31 cellular contexts compared by ENCODE assay signal in genomic region chr2:145260674-145261073, GRCh38.
"Had no signal": no experiment of that assay in that cellular context is flagged by ENCODE, and none has a peak within 500 bp of the region (broad histone marks: within the 10 kb centered on the region; RNA-seq: fewer than 3 reads in every experiment).

No MANE protein-coding gene starts in this region.

- H3K9me3 Mint-ChIP-seq: activated B cell treated with CpG ODN at 0.5 μM for 24 hours; activated CD4-positive, alpha-beta T cell treated with anti-CD3 and anti-CD28 coated beads, Interleukin-2, amount 10 ng/mL, durations not matched to agents 24 days and 14 days; activated CD8-positive, alpha-beta T cell treated with anti-CD3 and anti-CD28 coated beads for 36 hours; activated naive CD4-positive, alpha-beta T cell treated with anti-CD3 and anti-CD28 coated beads, Interleukin-2, amount 50 U/mL, for 24 hours; activated T-helper 2 cell treated with anti-CD3 and anti-CD28 coated beads, Interferon-gamma antibody, Interleukin-2, Interleukin-4, amounts not matched to agents 10 μg/mL and 5 μg/mL and 100 μg/mL, durations not matched to agents 14 hours and 24 hours and 36 hours; central memory CD8-positive, alpha-beta T cell; T-helper 1 cell treated with Interleukin-12 subunit alpha and Interleukin-12 subunit beta and Interleukin-4 antibody, amounts not matched to agents 30 μg/mL and 1 μg/mL, for 36 hours; T-helper 2 cell treated with Interferon-gamma antibody and Interleukin-4, amounts not matched to agents 5 μg/mL and 100 μg/mL, for 36 hours had no signal

- H3K36me3 Mint-ChIP-seq: activated CD4-positive, alpha-beta memory T cell treated with anti-CD3 and anti-CD28 coated beads for 36 hours; activated naive CD4-positive, alpha-beta T cell treated with anti-CD3 and anti-CD28 coated beads, Interleukin-2, amount 10 ng/mL, durations not matched to agents 7 days and 5 days; activated naive CD4-positive, alpha-beta T cell treated with anti-CD3 and anti-CD28 coated beads, Interleukin-2, amount 50 U/mL, for 24 hours; activated naive CD8-positive, alpha-beta T cell; brain had no signal

- DNase-seq: activated B cell treated with CpG ODN at 0.5 μM for 24 hours; activated CD4-positive, alpha-beta memory T cell treated with anti-CD3 and anti-CD28 coated beads for 36 hours; activated CD4-positive, alpha-beta T cell treated with anti-CD3 and anti-CD28 coated beads for 4 hours; activated CD4-positive, alpha-beta T cell treated with anti-CD3 and anti-CD28 coated beads, Interleukin-2, amount 10 ng/mL, durations not matched to agents 24 days and 14 days; activated CD4-positive, alpha-beta T cell treated with anti-CD3 and anti-CD28 coated beads, Interleukin-2, amount 50 U/mL, for 1 hour; activated CD4-positive, alpha-beta T cell treated with anti-CD3 and anti-CD28 coated beads, Interleukin-2, amount 50 U/mL, for 4 hours; activated CD4-positive, CD25-positive, alpha-beta regulatory T cell treated with anti-CD3 and anti-CD28 coated beads, Interleukin-2, amount 50 U/mL, for 72 hours; activated CD8-positive, alpha-beta memory T cell treated with anti-CD3 and anti-CD28 coated beads, Interleukin-2, amount 50 U/mL, for 4 hours; activated CD8-positive, alpha-beta T cell treated with anti-CD3 and anti-CD28 coated beads for 36 hours; activated effector memory CD4-positive, alpha-beta T cell treated with Interleukin-2 at 50 U/mL for 16 hours; activated gamma-delta T cell; activated naive CD4-positive, alpha-beta T cell treated with anti-CD3 and anti-CD28 coated beads, Interleukin-2, amount 10 ng/mL, durations not matched to agents 7 days and 5 days; activated naive CD4-positive, alpha-beta T cell treated with Interleukin-2 at 50 U/mL for 16 hours; activated T-cell treated with anti-CD3 and anti-CD28 coated beads, Interleukin-2, amount 50 U/mL, for 24 hours; activated T-cell treated with anti-CD3 and anti-CD28 coated beads, Interleukin-2, amount 50 U/mL, for 48 hours; amygdala; anterior cingulate cortex; caudate nucleus; cerebellar nuclear complex; SW 1271; T-helper 1 cell; T-helper 2 cell; T-helper 9 cell had no signal

- H3K4me3 Mint-ChIP-seq: activated B cell treated with CpG ODN at 0.5 μM for 24 hours; activated CD4-positive, alpha-beta memory T cell treated with anti-CD3 and anti-CD28 coated beads for 36 hours; activated CD4-positive, alpha-beta T cell treated with anti-CD3 and anti-CD28 coated beads, Interleukin-2, amount 10 ng/mL, durations not matched to agents 24 days and 14 days; activated CD8-positive, alpha-beta T cell treated with anti-CD3 and anti-CD28 coated beads for 36 hours; activated naive CD4-positive, alpha-beta T cell treated with anti-CD3 and anti-CD28 coated beads, Interleukin-2, amount 10 ng/mL, durations not matched to agents 7 days and 5 days; activated naive CD4-positive, alpha-beta T cell treated with anti-CD3 and anti-CD28 coated beads, Interleukin-2, amount 50 U/mL, for 24 hours; activated naive CD8-positive, alpha-beta T cell; activated T-cell treated with anti-CD3 and anti-CD28 coated beads, Interleukin-2, amount 50 U/mL, for 24 hours; activated T-helper 1 cell treated with anti-CD3 and anti-CD28 coated beads, Interleukin-12 subunit alpha, Interleukin-12 subunit beta, Interleukin-2, Interleukin-4 antibody, amounts not matched to agents 30 ng/mL and 10 ng/mL and 1 ng/mL, durations not matched to agents 14 hours and 24 hours and 36 hours; brain; central memory CD8-positive, alpha-beta T cell; T-helper 1 cell treated with Interleukin-12 subunit alpha and Interleukin-12 subunit beta and Interleukin-4 antibody, amounts not matched to agents 30 μg/mL and 1 μg/mL, for 36 hours; T-helper 2 cell treated with Interferon-gamma antibody and Interleukin-4, amounts not matched to agents 5 μg/mL and 100 μg/mL, for 36 hours had no signal

- H3K4me1 Mint-ChIP-seq: activated naive CD4-positive, alpha-beta T cell treated with anti-CD3 and anti-CD28 coated beads, Interleukin-2, amount 50 U/mL, for 24 hours had no signal

- H3K27ac Mint-ChIP-seq: activated B cell treated with CpG ODN at 0.5 μM for 24 hours; activated CD4-positive, alpha-beta memory T cell treated with anti-CD3 and anti-CD28 coated beads for 36 hours; activated CD4-positive, alpha-beta T cell treated with anti-CD3 and anti-CD28 coated beads, Interleukin-2, amount 10 ng/mL, durations not matched to agents 24 days and 14 days; activated CD8-positive, alpha-beta T cell treated with anti-CD3 and anti-CD28 coated beads for 36 hours; activated naive CD4-positive, alpha-beta T cell treated with anti-CD3 and anti-CD28 coated beads, Interleukin-2, amount 10 ng/mL, durations not matched to agents 7 days and 5 days; activated naive CD4-positive, alpha-beta T cell treated with anti-CD3 and anti-CD28 coated beads, Interleukin-2, amount 50 U/mL, for 24 hours; activated naive CD8-positive, alpha-beta T cell; activated T-cell treated with anti-CD3 and anti-CD28 coated beads, Interleukin-2, amount 50 U/mL, for 24 hours; activated T-helper 1 cell treated with anti-CD3 and anti-CD28 coated beads, Interleukin-12 subunit alpha, Interleukin-12 subunit beta, Interleukin-2, Interleukin-4 antibody, amounts not matched to agents 30 ng/mL and 10 ng/mL and 1 ng/mL, durations not matched to agents 14 hours and 24 hours and 36 hours; activated T-helper 2 cell treated with anti-CD3 and anti-CD28 coated beads, Interferon-gamma antibody, Interleukin-2, Interleukin-4, amounts not matched to agents 10 μg/mL and 5 μg/mL and 100 μg/mL, durations not matched to agents 14 hours and 24 hours and 36 hours; brain; T-helper 1 cell treated with Interleukin-12 subunit alpha and Interleukin-12 subunit beta and Interleukin-4 antibody, amounts not matched to agents 30 μg/mL and 1 μg/mL, for 36 hours; T-helper 2 cell treated with Interferon-gamma antibody and Interleukin-4, amounts not matched to agents 5 μg/mL and 100 μg/mL, for 36 hours had no signal

- ATAC-seq: activated CD8-positive, alpha-beta T cell treated with anti-CD3 and anti-CD28 coated beads for 36 hours had no signal

- H3K27me3 Mint-ChIP-seq: activated naive CD4-positive, alpha-beta T cell treated with anti-CD3 and anti-CD28 coated beads, Interleukin-2, amount 10 ng/mL, durations not matched to agents 7 days and 5 days; activated naive CD4-positive, alpha-beta T cell treated with anti-CD3 and anti-CD28 coated beads, Interleukin-2, amount 50 U/mL, for 24 hours; brain had no signal
